Comparison of ENCODE assay signal across 17 cellular contexts in genomic region chr9:17009071-17009470, GRCh38.
"Had no signal": no experiment of that assay in that cellular context is flagged by ENCODE, and none has a peak within 500 bp of the region (broad histone marks: within the 10 kb centered on the region; RNA-seq: fewer than 3 reads in every experiment).

No MANE protein-coding gene starts in this region.

- ATAC-seq: foreskin keratinocyte; gastroesophageal sphincter; heart left ventricle; left lung; left ventricle myocardium superior; lower lobe of right lung; mucosa of descending colon; naive thymus-derived CD8-positive, alpha-beta T cell had no signal

- H3K36me3 ChIP-seq: esophagus muscularis mucosa, gastroesophageal sphincter, heart left ventricle, left lung, lower lobe of right lung had no signal

- H3K4me3 ChIP-seq: coronary artery, dorsolateral prefrontal cortex, esophagus muscularis mucosa, gastroesophageal sphincter, heart left ventricle, left lung, lower lobe of right lung, mucosa of descending colon had no signal

- DNase-seq: dermis blood vessel endothelial cell; dorsolateral prefrontal cortex; effector CD4-positive, alpha-beta T cell; effector memory CD4-positive, alpha-beta T cell; foreskin keratinocyte; heart left ventricle; hippocampal formation; left lung; left ventricle myocardium superior; lower lobe of right lung; mesenchymal stem cell; mucosa of descending colon; naive B cell; naive thymus-derived CD8-positive, alpha-beta T cell had no signal

- H3K27ac ChIP-seq: coronary artery, dorsolateral prefrontal cortex, esophagus muscularis mucosa, foreskin keratinocyte, gastroesophageal sphincter, heart left ventricle, left lung, lower lobe of right lung had no signal

- H3K9me3 ChIP-seq: esophagus muscularis mucosa, gastroesophageal sphincter, heart left ventricle, left lung, lower lobe of right lung, mucosa of descending colon had no signal
